Comparison of ENCODE assay signal across 7 cellular contexts in genomic region chr19:32567486-32567885, GRCh38.
"Had no signal": no experiment of that assay in that cellular context is flagged by ENCODE, and none has a peak within 500 bp of the region (broad histone marks: within the 10 kb centered on the region; RNA-seq: fewer than 3 reads in every experiment).

No MANE protein-coding gene starts in this region.

- ATAC-seq: GM23338 had no signal

- H3K4me1 Mint-ChIP-seq: GM23338, IgD-negative memory B cell had no signal

- H3K9me3 Mint-ChIP-seq: GM23338, H9, IgD-negative memory B cell had no signal

- DNase-seq: H9, HCEC 1CT had no signal

- H3K36me3 Mint-ChIP-seq: IgD-negative memory B cell had no signal

- FAIRE-seq: H1, H54, HTR-8/SVneo had no signal

- H3K4me2 ChIP-seq: GM23338 had no signal

- H3K27ac Mint-ChIP-seq: GM23338, H9, IgD-negative memory B cell had no signal

- H2AFZ ChIP-seq: GM23338 had no signal

- H3K4me3 ChIP-seq: GM23338 had no signal

- H3K4me3 Mint-ChIP-seq: GM23338, H9, IgD-negative memory B cell had no signal
